Comparison of ENCODE assay signal across 2 cellular contexts in genomic region chr5:144468542-144468941, GRCh38.
TF ChIP-seq lines count a peak whose summit lies in the region.

No MANE protein-coding gene starts in this region.

TF ChIP-seq in GM23338, 12 proteins besides CTCF, POLR2A, EP300 and RAD21 (continued from another document):
- TF ChIP-seq CREB1 (CRISPR knock-in tag; IDR thresholded peaks at IDR 0.05; ENCODE audit: low read depth) (no peak), NANOG (IDR thresholded peaks at IDR 0.05; ENCODE audit: borderline replicate concordance) (no peak), ZNF462 (CRISPR knock-in tag; IDR thresholded peaks at IDR 0.05) (no peak), JUNB (IDR thresholded peaks at IDR 0.05; ENCODE audit: unreplicated experiment) (no peak), EZH2 (IDR thresholded peaks at IDR 0.05; ENCODE audit: low read depth, unreplicated experiment) (no peak), STAT1 (IDR thresholded peaks at IDR 0.05; ENCODE audit: unreplicated experiment) (no peak), POLR2AphosphoS5 (IDR thresholded peaks at IDR 0.05; ENCODE audit: low read depth) (no peak)
- TF ChIP-seq, protein P1, sequence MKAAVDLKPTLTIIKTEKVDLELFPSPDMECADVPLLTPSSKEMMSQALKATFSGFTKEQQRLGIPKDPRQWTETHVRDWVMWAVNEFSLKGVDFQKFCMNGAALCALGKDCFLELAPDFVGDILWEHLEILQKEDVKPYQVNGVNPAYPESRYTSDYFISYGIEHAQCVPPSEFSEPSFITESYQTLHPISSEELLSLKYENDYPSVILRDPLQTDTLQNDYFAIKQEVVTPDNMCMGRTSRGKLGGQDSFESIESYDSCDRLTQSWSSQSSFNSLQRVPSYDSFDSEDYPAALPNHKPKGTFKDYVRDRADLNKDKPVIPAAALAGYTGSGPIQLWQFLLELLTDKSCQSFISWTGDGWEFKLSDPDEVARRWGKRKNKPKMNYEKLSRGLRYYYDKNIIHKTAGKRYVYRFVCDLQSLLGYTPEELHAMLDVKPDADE (IDR thresholded peaks at IDR 0.05) = no peak
- TF ChIP-seq, protein P2, sequence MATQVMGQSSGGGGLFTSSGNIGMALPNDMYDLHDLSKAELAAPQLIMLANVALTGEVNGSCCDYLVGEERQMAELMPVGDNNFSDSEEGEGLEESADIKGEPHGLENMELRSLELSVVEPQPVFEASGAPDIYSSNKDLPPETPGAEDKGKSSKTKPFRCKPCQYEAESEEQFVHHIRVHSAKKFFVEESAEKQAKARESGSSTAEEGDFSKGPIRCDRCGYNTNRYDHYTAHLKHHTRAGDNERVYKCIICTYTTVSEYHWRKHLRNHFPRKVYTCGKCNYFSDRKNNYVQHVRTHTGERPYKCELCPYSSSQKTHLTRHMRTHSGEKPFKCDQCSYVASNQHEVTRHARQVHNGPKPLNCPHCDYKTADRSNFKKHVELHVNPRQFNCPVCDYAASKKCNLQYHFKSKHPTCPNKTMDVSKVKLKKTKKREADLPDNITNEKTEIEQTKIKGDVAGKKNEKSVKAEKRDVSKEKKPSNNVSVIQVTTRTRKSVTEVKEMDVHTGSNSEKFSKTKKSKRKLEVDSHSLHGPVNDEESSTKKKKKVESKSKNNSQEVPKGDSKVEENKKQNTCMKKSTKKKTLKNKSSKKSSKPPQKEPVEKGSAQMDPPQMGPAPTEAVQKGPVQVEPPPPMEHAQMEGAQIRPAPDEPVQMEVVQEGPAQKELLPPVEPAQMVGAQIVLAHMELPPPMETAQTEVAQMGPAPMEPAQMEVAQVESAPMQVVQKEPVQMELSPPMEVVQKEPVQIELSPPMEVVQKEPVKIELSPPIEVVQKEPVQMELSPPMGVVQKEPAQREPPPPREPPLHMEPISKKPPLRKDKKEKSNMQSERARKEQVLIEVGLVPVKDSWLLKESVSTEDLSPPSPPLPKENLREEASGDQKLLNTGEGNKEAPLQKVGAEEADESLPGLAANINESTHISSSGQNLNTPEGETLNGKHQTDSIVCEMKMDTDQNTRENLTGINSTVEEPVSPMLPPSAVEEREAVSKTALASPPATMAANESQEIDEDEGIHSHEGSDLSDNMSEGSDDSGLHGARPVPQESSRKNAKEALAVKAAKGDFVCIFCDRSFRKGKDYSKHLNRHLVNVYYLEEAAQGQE (IDR thresholded peaks at IDR 0.05; ENCODE audit: unreplicated experiment) = no peak

TF ChIP-seq in HEK293T, 16 proteins besides CTCF, POLR2A, EP300 and RAD21 (continued from another document):
- TF ChIP-seq, protein P3, sequence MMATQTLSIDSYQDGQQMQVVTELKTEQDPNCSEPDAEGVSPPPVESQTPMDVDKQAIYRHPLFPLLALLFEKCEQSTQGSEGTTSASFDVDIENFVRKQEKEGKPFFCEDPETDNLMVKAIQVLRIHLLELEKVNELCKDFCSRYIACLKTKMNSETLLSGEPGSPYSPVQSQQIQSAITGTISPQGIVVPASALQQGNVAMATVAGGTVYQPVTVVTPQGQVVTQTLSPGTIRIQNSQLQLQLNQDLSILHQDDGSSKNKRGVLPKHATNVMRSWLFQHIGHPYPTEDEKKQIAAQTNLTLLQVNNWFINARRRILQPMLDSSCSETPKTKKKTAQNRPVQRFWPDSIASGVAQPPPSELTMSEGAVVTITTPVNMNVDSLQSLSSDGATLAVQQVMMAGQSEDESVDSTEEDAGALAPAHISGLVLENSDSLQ (IDR thresholded peaks at IDR 0.05) = no peak
